23 cellular contexts compared by ENCODE assay signal in genomic region chr12:1222858-1223644, GRCh38.
"Had no signal": no experiment of that assay in that cellular context is flagged by ENCODE, and none has a peak within 500 bp of the region (broad histone marks: within the 10 kb centered on the region; RNA-seq: fewer than 3 reads in every experiment).

No MANE protein-coding gene starts in this region.

- ATAC-seq: heart right ventricle; left ventricle myocardium superior; lower lobe of right lung; natural killer cell; right lobe of liver; stimulated activated naive B cell treated with anti-CD40 and anti-IgM and Interleukin-4, amounts not matched to agents 10 μg/mL and 1 μg/mL and 100 μg/mL, for 72 hours; upper lobe of right lung had no signal

- H3K36me3 ChIP-seq: esophagus squamous epithelium, heart right ventricle, lower lobe of right lung, ovary, right lobe of liver, thoracic aorta, tibial nerve, upper lobe of right lung, uterus had no signal

- H3K27ac ChIP-seq: coronary artery, esophagus squamous epithelium, heart right ventricle, lower lobe of right lung, ovary, right lobe of liver, thoracic aorta, tibial nerve, upper lobe of right lung, uterus had no signal

- H3K4me3 ChIP-seq: coronary artery, esophagus squamous epithelium, heart right ventricle, lower lobe of right lung, ovary, right lobe of liver, thoracic aorta, tibial nerve, upper lobe of right lung, uterus had no signal

- H3K9me3 ChIP-seq: esophagus squamous epithelium, heart right ventricle, lower lobe of right lung, ovary, right lobe of liver, thoracic aorta, tibial nerve, upper lobe of right lung, uterus had no signal

- DNase-seq: dermis blood vessel endothelial cell; effector memory CD4-positive, alpha-beta T cell; erythroblast; esophagus squamous epithelium; foreskin melanocyte; glutamatergic neuron; heart right ventricle; hippocampal formation; left ventricle myocardium superior; lower lobe of right lung; natural killer cell; occipital lobe; ovary; right lobe of liver; small intestine; stimulated activated CD4-positive, alpha-beta T cell treated with anti-CD3 and anti-CD28 coated beads, Interleukin-15, amount 100 ng/mL, for 24 hours; stimulated activated CD4-positive, alpha-beta T cell treated with anti-CD3 and anti-CD28 coated beads, Interleukin-2, amount 100 ng/mL, for 48 hours; stimulated activated naive B cell treated with anti-CD40 and anti-IgM and Interleukin-4, amounts not matched to agents 10 μg/mL and 1 μg/mL and 100 μg/mL, for 72 hours; upper lobe of right lung; uterus had no signal

- H3K27me3 ChIP-seq: esophagus squamous epithelium, heart right ventricle, ovary, right lobe of liver, tibial nerve, upper lobe of right lung, uterus had no signal
